10 cellular contexts compared by ENCODE assay signal in genomic region chr12:2624543-2625266, GRCh38.
DNase-seq lines count a peak whose midpoint lies in the region; ATAC-seq and TF ChIP-seq lines count a peak whose summit lies in the region.
"Had no signal": no experiment of that assay in that cellular context is flagged by ENCODE, and none has a peak within 500 bp of the region (broad histone marks: within the 10 kb centered on the region; RNA-seq: fewer than 3 reads in every experiment).

No MANE protein-coding gene starts in this region.

- no peaks in the 10 kb centered on the region for H3K79me2 ChIP-seq in mammary epithelial cell (ENCODE audit: insufficient read depth, low read length)

- H3K9me3 ChIP-seq in MG63 (no peaks in the 10 kb centered on the region), mammary epithelial cell (replicated peaks; ENCODE audit: insufficient read depth, low read length) (no peaks in the 10 kb centered on the region), ascending aorta (no peaks in the 10 kb centered on the region), suprapubic skin (no peaks in the 10 kb centered on the region)
- H3K9me3 ChIP-seq: upper lobe of left lung had no signal

- H3K4me3 Mint-ChIP-seq in osteocyte (ENCODE audit: unreplicated experiment): no peak overlapping the region

- H3K4me3 ChIP-seq in MG63 (no peak overlapping the region), mammary epithelial cell (replicated peaks in 1 of 3; ENCODE audit: insufficient read depth in 1 of 3, low read depth in 2 of 3, low read length in 3 of 3) (no peak overlapping the region), ascending aorta (no peak overlapping the region), suprapubic skin (no peak overlapping the region)
- H3K4me3 ChIP-seq: upper lobe of left lung had no signal

- BruUV-seq in mammary epithelial cell (replicated peaks; lab: Mats Ljungman, UMichigan): no TSS peak

- H3K4me1 ChIP-seq in mammary epithelial cell (ENCODE audit: insufficient read depth, low read length) (no peaks in the 10 kb centered on the region), ascending aorta (no peaks in the 10 kb centered on the region), suprapubic skin (peaks cover 4% of the 10 kb centered on the region)
- H3K4me1 ChIP-seq: upper lobe of left lung had no signal

- H3K9me3 Mint-ChIP-seq in osteocyte (ENCODE audit: unreplicated experiment): no peaks in the 10 kb centered on the region
- H3K9me3 Mint-ChIP-seq: activated naive CD4-positive, alpha-beta T cell treated with anti-CD3 and anti-CD28 coated beads, Interleukin-2, amount 50 U/mL, for 72 hours had no signal

- H3K9ac ChIP-seq in mammary epithelial cell (ENCODE audit: insufficient read depth, low read length): no peak overlapping the region

- no peak overlapping the region for H3K4me2 ChIP-seq in mammary epithelial cell (ENCODE audit: insufficient read depth, low read depth, low read length)

- peaks cover 5% of the 10 kb centered on the region for H3K4me1 Mint-ChIP-seq in osteocyte (ENCODE audit: unreplicated experiment)

- CTCF ChIA-PET in mammary epithelial cell (lab: Charles Lee; ENCODE audit: low non-redundant PET): no interaction called here

- in situ Hi-C loops in mammary epithelial cell (cut with MboI; ENCODE audit: low sequenced_read_pairs in 2 of 2): no loop called here

- H3K27ac ChIP-seq in mammary epithelial cell (ENCODE audit: insufficient read depth, low read depth, low read length) (no peak overlapping the region), ascending aorta (no peak overlapping the region), suprapubic skin (no peak overlapping the region)
- H3K27ac ChIP-seq: upper lobe of left lung had no signal

- dilution Hi-C loops in mammary epithelial cell (cut with HindIII; ENCODE audit: low sequenced_read_pairs): no loop called here

- H3K27me3 ChIP-seq in MG63: no peaks in the 10 kb centered on the region
- H3K27me3 ChIP-seq in mammary epithelial cell (ENCODE audit: insufficient read depth, low read length): no peaks in the 10 kb centered on the region
- no peaks in the 10 kb centered on the region for H3K27me3 ChIP-seq in ascending aorta
- H3K27me3 ChIP-seq in suprapubic skin: peaks cover 3% of the 10 kb centered on the region
- H3K27me3 ChIP-seq: upper lobe of left lung had no signal

- no peak for ATAC-seq in GM21825 (IDR thresholded peaks at IDR 0.05; ENCODE audit: unreplicated experiment)

- peak overlapping the region; percentile 39 for H3K27ac Mint-ChIP-seq in osteocyte (ENCODE audit: unreplicated experiment)
- H3K27ac Mint-ChIP-seq: activated naive CD4-positive, alpha-beta T cell treated with anti-CD3 and anti-CD28 coated beads, Interleukin-2, amount 50 U/mL, for 72 hours had no signal

- TF ChIP-seq POLR2A in suprapubic skin (IDR thresholded peaks at IDR 0.05): no peak

- intact Hi-C loops in mammary epithelial cell (cut with micrococcal nuclease): no loop called here
- intact Hi-C loops in ascending aorta (cut with DNase I): no loop called here

- H3K36me3 Mint-ChIP-seq in osteocyte (ENCODE audit: unreplicated experiment): peaks cover 42% of the 10 kb centered on the region
- H3K36me3 Mint-ChIP-seq: activated naive CD4-positive, alpha-beta T cell treated with anti-CD3 and anti-CD28 coated beads, Interleukin-2, amount 50 U/mL, for 72 hours had no signal

- H3K36me3 ChIP-seq in MG63 (no peaks in the 10 kb centered on the region), mammary epithelial cell (ENCODE audit: insufficient read depth, low read length) (no peaks in the 10 kb centered on the region), ascending aorta (peaks cover 33 to 51% of the 10 kb centered on the region in 2 donors), suprapubic skin (no peaks in the 10 kb centered on the region)
- H3K36me3 ChIP-seq: upper lobe of left lung had no signal

- peak; percentile 50 to 75 for TF ChIP-seq CTCF in mammary epithelial cell (conservative IDR thresholded peaks at IDR 0.05 in 1 of 2, IDR thresholded peaks at IDR 0.05 in 1 of 2; ENCODE audit: extremely low read depth in 1 of 2, insufficient read depth in 1 of 2, low read depth in 1 of 2, low read length in 2 of 2)
- peak; percentile 57 for TF ChIP-seq CTCF in osteocyte (IDR thresholded peaks at IDR 0.05)
- TF ChIP-seq CTCF in ascending aorta (IDR thresholded peaks at IDR 0.05): peak in 1 of 3 experiments; percentile 24
- TF ChIP-seq CTCF in suprapubic skin (IDR thresholded peaks at IDR 0.05): peak in 1 of 2 donors; percentile 23

- no peaks in the 10 kb centered on the region for H3K27me3 Mint-ChIP-seq in osteocyte (ENCODE audit: unreplicated experiment)

- DNase-seq in activated CD4-positive, alpha-beta T cell treated with anti-CD3 and anti-CD28 coated beads, Interleukin-2, amount 50 U/mL, for 48 hours: peak; percentile 29 to 41
- DNase-seq in activated CD4-positive, alpha-beta T cell treated with anti-CD3 and anti-CD28 coated beads, Interleukin-2, amount 50 U/mL, for 1 hour: no peak
- DNase-seq in MG63 (peak; percentile 36), mammary epithelial cell (peak; percentile 67), osteocyte (ENCODE audit: extremely low spot score, unreplicated experiment) (no peak), ascending aorta (ENCODE audit: low spot score in 2 of 2) (no peak), suprapubic skin (ENCODE audit: low spot score in 2 of 2) (no peak)

- H2AFZ ChIP-seq in mammary epithelial cell (ENCODE audit: low read depth, low read length): no peak overlapping the region

- no peak for TF ChIP-seq EP300 in suprapubic skin (IDR thresholded peaks at IDR 0.05)

- H4K20me1 ChIP-seq in mammary epithelial cell (ENCODE audit: insufficient read depth, low read length): no peaks in the 10 kb centered on the region

- 39% methylated on average over 11 of the region's 19 CpGs for WGBS in mammary epithelial cell (ENCODE audit: low coverage, missing lambda C conversion rate)
- WGBS in suprapubic skin: 61% methylated on average over 19 of the region's 19 CpGs

Comparison
In these comparisons a context has a peak if more than half of its experiments do, and no peak if none do; other contexts are left out.
1. DNase-seq: peak in activated CD4-positive, alpha-beta T cell treated with anti-CD3 and anti-CD28 coated beads, Interleukin-2, amount 50 U/mL, for 48 hours (2 of 2), MG63 (single experiment) and mammary epithelial cell (single experiment); none in activated CD4-positive, alpha-beta T cell treated with anti-CD3 and anti-CD28 coated beads, Interleukin-2, amount 50 U/mL, for 1 hour (single experiment), osteocyte (single experiment), ascending aorta (0 of 2) and suprapubic skin (0 of 2).